Comparison of ENCODE assay signal across 18 cellular contexts in the genomic region with DNA sequence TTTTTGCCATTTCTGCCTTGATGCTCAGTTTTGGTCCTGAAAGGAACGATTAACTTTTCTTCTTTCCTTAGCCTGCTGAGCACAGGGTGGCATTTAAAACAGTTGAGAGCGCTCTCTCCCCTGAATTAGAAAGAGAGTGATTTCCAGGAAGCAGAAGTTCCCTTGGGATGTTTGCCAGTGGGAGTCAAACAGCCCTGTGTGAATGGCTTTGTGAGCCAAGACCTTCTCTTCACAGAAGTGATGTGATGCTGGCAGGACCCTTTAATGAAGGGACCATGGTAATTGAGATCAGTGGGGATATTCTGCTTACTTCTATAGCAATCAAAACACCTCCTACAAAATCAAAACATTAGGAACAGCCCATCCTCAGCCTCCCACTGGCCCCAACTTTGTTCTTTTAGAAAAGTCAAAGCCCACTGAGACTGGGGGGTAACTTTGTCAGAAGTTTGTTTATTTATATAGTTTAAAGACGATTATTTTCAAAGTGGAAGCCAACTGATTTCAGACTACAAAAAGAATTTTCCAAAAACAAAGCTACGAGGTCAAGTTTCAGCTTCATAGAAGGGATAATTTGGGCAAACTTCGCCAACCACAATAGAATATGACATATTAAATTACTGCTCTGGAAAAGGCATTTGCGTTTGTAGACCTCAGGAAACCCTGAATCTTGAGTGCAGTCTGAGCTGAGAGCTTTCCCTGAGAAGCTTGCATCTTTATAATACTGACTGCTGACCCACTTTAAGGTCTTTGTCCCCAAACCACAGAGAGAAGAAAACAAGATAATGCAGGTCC.
DNase-seq lines count a peak whose midpoint lies in the region; ATAC-seq and TF ChIP-seq lines count a peak whose summit lies in the region.
"Had no signal": no experiment of that assay in that cellular context is flagged by ENCODE, and none has a peak within 500 bp of the region (broad histone marks: within the 10 kb centered on the region; RNA-seq: fewer than 3 reads in every experiment).

No MANE protein-coding gene starts in this region.

- H3K4me3 ChIP-seq in IMR-90 (ENCODE audit: insufficient read depth, low read depth, low read length) (no peak overlapping the region), adipocyte (ENCODE audit: low read length) (no peak overlapping the region)
- H3K4me3 ChIP-seq: PC-9 had no signal

- TF ChIP-seq RAD21 in IMR-90 (IDR thresholded peaks at IDR 0.05; ENCODE audit: low read length) = no peak

- TF ChIP-seq CTCF in IMR-90 (conservative IDR thresholded peaks at IDR 0.05; ENCODE audit: low read depth, low read length) = no peak

- H3K79me1 ChIP-seq in IMR-90 (ENCODE audit: low read depth in 1 of 2, low read length in 2 of 2) = no peaks in the 10 kb centered on the region

- H2AFZ ChIP-seq in IMR-90 (replicated peaks; ENCODE audit: low read length, poor library complexity) = no peak overlapping the region
- H2AFZ ChIP-seq: PC-9 had no signal

- H4K91ac ChIP-seq in IMR-90 (ENCODE audit: insufficient read depth, low read depth, low read length) = no peak overlapping the region

- no peak overlapping the region for H2BK120ac ChIP-seq in IMR-90 (ENCODE audit: low read depth, low read length)

- ATAC-seq in IMR-90 (ENCODE audit: low read depth) = no peak
- ATAC-seq in HG03280 (IDR thresholded peaks at IDR 0.05; ENCODE audit: unreplicated experiment) = no peak
- ATAC-seq: CD8-positive, alpha-beta T cell had no signal

- H3K36me3 ChIP-seq in IMR-90 (ENCODE audit: control insufficient read depth, insufficient read depth, low read length) = no peaks in the 10 kb centered on the region
- H3K36me3 ChIP-seq in adipocyte (ENCODE audit: control insufficient read depth, insufficient read depth, low read length, severe bottlenecking) = no peaks in the 10 kb centered on the region
- H3K36me3 ChIP-seq: BE2C had no signal

- no peak overlapping the region for H2BK20ac ChIP-seq in IMR-90 (ENCODE audit: low read depth, low read length)

- H3K18ac ChIP-seq in IMR-90 (ENCODE audit: low read depth, low read length) = peak overlapping the region; percentile 46

- no peak overlapping the region for H4K8ac ChIP-seq in IMR-90 (ENCODE audit: low read depth in 2 of 2, low read length in 2 of 2)

- H3K9ac ChIP-seq in IMR-90 (ENCODE audit: low read depth, low read length) (no peak overlapping the region), adipocyte (ENCODE audit: low read length) (no peak overlapping the region)
- H3K9ac ChIP-seq: KMS-11 had no signal

- H2AK5ac ChIP-seq in IMR-90 (ENCODE audit: low read depth, low read length) = no peak overlapping the region

- no peak overlapping the region for H3K14ac ChIP-seq in IMR-90 (replicated peaks; ENCODE audit: low read depth, low read length)

- no peak overlapping the region for H2AK9ac ChIP-seq in IMR-90 (replicated peaks; ENCODE audit: low read depth, low read length, poor library complexity)

- H3K9me3 ChIP-seq in IMR-90 (ENCODE audit: control insufficient read depth, insufficient read depth, low read length) = peaks cover 5% of the 10 kb centered on the region; the same call in 1 of the 2 replicates
- H3K9me3 ChIP-seq in adipocyte (ENCODE audit: control insufficient read depth, low read length) = no peaks in the 10 kb centered on the region
- H3K9me3 ChIP-seq: BE2C had no signal

- no peak overlapping the region for H2BK5ac ChIP-seq in IMR-90 (ENCODE audit: low read depth, low read length, poor library complexity, severe bottlenecking)

- no peak overlapping the region for H3K4ac ChIP-seq in IMR-90 (ENCODE audit: low read depth, low read length)

- H3K4me2 ChIP-seq in IMR-90 (ENCODE audit: low read depth, low read length) = no peak overlapping the region
- H3K4me2 ChIP-seq: KMS-11, PC-9 had no signal

- peak overlapping the region; percentile 29; the same call in 1 of the 2 replicates for H4K5ac ChIP-seq in IMR-90 (ENCODE audit: low read depth, low read length)

- POLR2A ChIA-PET in IMR-90 (lab: Charles Lee; ENCODE audit: unreplicated experiment) = interaction anchor here (0.6 kb wide), 2 partner anchors 121 to 362 kb away, joined by 3 read pairs; no protein-coding TSS in a partner anchor

- no peak overlapping the region for H3K27ac ChIP-seq in IMR-90 (ENCODE audit: insufficient read depth, low read length)
- H3K27ac ChIP-seq: HL-60, KMS-11, PC-9 had no signal

- no peak for DNase-seq in IMR-90
- peak; percentile 66 for DNase-seq in adipocyte (ENCODE audit: low read depth)
- DNase-seq in left kidney (ENCODE audit: low read depth, low spot score) = peak; percentile 58
- DNase-seq in pons (ENCODE audit: low spot score) = peak; percentile 60
- DNase-seq in NCI-H2196 treated with DMSO at 0.1 percent for 48 hours (lab: John Stamatoyannopoulos, UW; ENCODE audit: unreplicated experiment) = no peak
- no peak for DNase-seq in NCI-H2029 (lab: John Stamatoyannopoulos, UW)
- DNase-seq: BE2C; CD8-positive, alpha-beta T cell; HFFc6; MM.1S; NCI-H1105; NCI-H187 treated with DMSO at 0.1 percent for 48 hours; NCI-H226; NCI-H526; PC-9 had no signal

- BruUV-seq in IMR-90 (replicated peaks; lab: Mats Ljungman, UMichigan) = no TSS peak

- no peak overlapping the region for H2BK15ac ChIP-seq in IMR-90 (ENCODE audit: low read depth, low read length)

- intact Hi-C loops in IMR-90 (cut with micrococcal nuclease) = loop anchor here (5.0 kb wide), 1 partner anchor 240 kb away; no protein-coding TSS in a partner anchor

- TF ChIP-seq POLR2A in IMR-90 (IDR thresholded peaks at IDR 0.05; ENCODE audit: low read depth, low read length) = no peak

- no CpG with 5 or more reads among the region's 6 CpGs for WGBS in IMR-90 (ENCODE audit: extremely low coverage in 2 of 2, insufficient read length in 1 of 2), 2 experiments

- H3K4me1 ChIP-seq in IMR-90 (ENCODE audit: control insufficient read depth, insufficient read depth, low read length) = peaks cover 5% of the 10 kb centered on the region
- no peaks in the 10 kb centered on the region for H3K4me1 ChIP-seq in adipocyte (ENCODE audit: control insufficient read depth, insufficient read depth, low read length)
- H3K4me1 ChIP-seq: BE2C had no signal

- CTCF ChIA-PET in IMR-90 (lab: Yijun Ruan, JAX) = interaction anchor here (0.9 kb wide), 1 partner anchor 56 kb away, joined by 4 read pairs; no protein-coding TSS in a partner anchor

- dilution Hi-C loops in IMR-90 (cut with HindIII; ENCODE audit: low sequenced_read_pairs, unreplicated experiment) = no loop called here

- H4K20me1 ChIP-seq in IMR-90 (ENCODE audit: insufficient read depth, low read length) = no peaks in the 10 kb centered on the region

- H3K9me1 ChIP-seq in IMR-90 (ENCODE audit: insufficient read depth, low read length) = no peaks in the 10 kb centered on the region

- no peak overlapping the region; the same call in 1 of the 2 replicates for H3K23ac ChIP-seq in IMR-90 (ENCODE audit: low read depth, low read length)

- in situ Hi-C loops in IMR-90 (cut with MboI; ENCODE audit: low sequenced_read_pairs) = no loop called here

- H3K56ac ChIP-seq in IMR-90 (ENCODE audit: extremely low read depth, insufficient read depth, low read length) = no peak overlapping the region

- peaks cover 7% of the 10 kb centered on the region; the same call in 1 of the 2 replicates for H3K27me3 ChIP-seq in IMR-90 (ENCODE audit: control insufficient read depth, insufficient read depth, low read length)
- no peaks in the 10 kb centered on the region for H3K27me3 ChIP-seq in adipocyte (replicated peaks; ENCODE audit: control insufficient read depth, insufficient read depth, low read length)
- H3K27me3 ChIP-seq: BE2C had no signal

TF ChIP-seq in IMR-90, 13 proteins besides CTCF, POLR2A, EP300 and RAD21:
- no peak for TF ChIP-seq NFE2L2 (IDR thresholded peaks at IDR 0.05; ENCODE audit: low read depth, low read length)
- no peak for TF ChIP-seq CHD1 (IDR thresholded peaks at IDR 0.05; ENCODE audit: low read depth, low read length)
- no peak for TF ChIP-seq RCOR1 (IDR thresholded peaks at IDR 0.05; ENCODE audit: insufficient replicate concordance, low read length)
- TF ChIP-seq, protein P1, sequence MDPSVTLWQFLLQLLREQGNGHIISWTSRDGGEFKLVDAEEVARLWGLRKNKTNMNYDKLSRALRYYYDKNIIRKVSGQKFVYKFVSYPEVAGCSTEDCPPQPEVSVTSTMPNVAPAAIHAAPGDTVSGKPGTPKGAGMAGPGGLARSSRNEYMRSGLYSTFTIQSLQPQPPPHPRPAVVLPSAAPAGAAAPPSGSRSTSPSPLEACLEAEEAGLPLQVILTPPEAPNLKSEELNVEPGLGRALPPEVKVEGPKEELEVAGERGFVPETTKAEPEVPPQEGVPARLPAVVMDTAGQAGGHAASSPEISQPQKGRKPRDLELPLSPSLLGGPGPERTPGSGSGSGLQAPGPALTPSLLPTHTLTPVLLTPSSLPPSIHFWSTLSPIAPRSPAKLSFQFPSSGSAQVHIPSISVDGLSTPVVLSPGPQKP (IDR thresholded peaks at IDR 0.05; ENCODE audit: borderline replicate concordance, low read depth, low read length) = no peak
- no peak for TF ChIP-seq CEBPB (IDR thresholded peaks at IDR 0.05; ENCODE audit: low read depth, low read length)
- no peak for TF ChIP-seq MAZ (IDR thresholded peaks at IDR 0.05; ENCODE audit: borderline replicate concordance, low read depth, low read length)
- no peak for TF ChIP-seq FOS (IDR thresholded peaks at IDR 0.05; ENCODE audit: low read depth, low read length)
- TF ChIP-seq SMC3 (IDR thresholded peaks at IDR 0.05; ENCODE audit: low read depth, low read length) = no peak

Comparison
In these comparisons a context has a peak if more than half of its experiments do, and no peak if none do; other contexts are left out.
1. DNase-seq: peak in adipocyte (single experiment), left kidney (single experiment) and pons (single experiment); none in IMR-90 (single experiment), NCI-H2196 treated with DMSO at 0.1 percent for 48 hours (single experiment) and NCI-H2029 (single experiment).